27 cellular contexts compared by ENCODE assay signal in the genomic region with DNA sequence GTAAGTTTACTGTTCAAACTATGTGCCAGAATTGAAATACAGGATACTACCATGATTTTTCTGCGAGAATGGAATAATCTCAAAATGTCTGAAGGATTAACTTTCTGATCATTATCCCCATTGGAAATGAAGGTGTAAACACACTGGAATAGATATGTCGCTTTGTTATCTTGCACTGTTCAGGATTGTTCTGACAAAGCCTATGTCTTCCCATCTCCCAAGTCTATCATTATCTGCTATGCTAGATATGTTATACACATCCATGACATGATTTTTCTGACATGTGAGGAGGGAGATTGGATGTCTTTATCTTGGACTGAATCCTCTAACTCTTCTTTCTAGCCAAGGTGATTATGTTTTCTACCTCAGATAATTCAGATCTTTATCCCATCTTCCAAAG.
"Had no signal": no experiment of that assay in that cellular context is flagged by ENCODE, and none has a peak within 500 bp of the region (broad histone marks: within the 10 kb centered on the region; RNA-seq: fewer than 3 reads in every experiment).

No MANE protein-coding gene starts in this region.

- H3K4me1 ChIP-seq: colonic mucosa, esophagus muscularis mucosa, foreskin keratinocyte, gastrocnemius medialis, gastroesophageal sphincter, heart left ventricle, heart right ventricle had no signal

- H3K27me3 ChIP-seq: colonic mucosa, dorsolateral prefrontal cortex, esophagus muscularis mucosa, esophagus squamous epithelium, foreskin keratinocyte, gastrocnemius medialis, gastroesophageal sphincter, heart left ventricle, heart right ventricle had no signal

- H3K27ac ChIP-seq: colonic mucosa, coronary artery, dorsolateral prefrontal cortex, epithelial cell of prostate, esophagus muscularis mucosa, esophagus squamous epithelium, foreskin keratinocyte, gastrocnemius medialis, gastroesophageal sphincter, heart left ventricle, heart right ventricle had no signal

- FAIRE-seq: colon, endometrium, endothelial cell of umbilical vein, frontal cortex had no signal

- H3K36me3 ChIP-seq: colonic mucosa, esophagus muscularis mucosa, esophagus squamous epithelium, gastrocnemius medialis, gastroesophageal sphincter, heart left ventricle, heart right ventricle had no signal

- H3K4me3 ChIP-seq: colonic mucosa, coronary artery, dorsolateral prefrontal cortex, esophagus muscularis mucosa, esophagus squamous epithelium, gastrocnemius medialis, gastroesophageal sphincter, heart left ventricle, heart right ventricle had no signal

- H3K9me3 ChIP-seq: colonic mucosa, esophagus muscularis mucosa, esophagus squamous epithelium, gastrocnemius medialis, gastroesophageal sphincter had no signal

- DNase-seq: colonic mucosa; cortex of kidney; dermis blood vessel endothelial cell; dorsolateral prefrontal cortex; effector CD4-positive, alpha-beta T cell; effector CD8-positive, alpha-beta T cell; effector memory CD4-positive, alpha-beta T cell; effector memory CD8-positive, alpha-beta T cell; endodermal cell; erythroblast; esophagus squamous epithelium; foreskin fibroblast; foreskin keratinocyte; foreskin melanocyte; gastrocnemius medialis; glutamatergic neuron; head of caudate nucleus; heart left ventricle; heart right ventricle had no signal
